Comparison of ENCODE assay signal across 7 cellular contexts in the genomic region with DNA sequence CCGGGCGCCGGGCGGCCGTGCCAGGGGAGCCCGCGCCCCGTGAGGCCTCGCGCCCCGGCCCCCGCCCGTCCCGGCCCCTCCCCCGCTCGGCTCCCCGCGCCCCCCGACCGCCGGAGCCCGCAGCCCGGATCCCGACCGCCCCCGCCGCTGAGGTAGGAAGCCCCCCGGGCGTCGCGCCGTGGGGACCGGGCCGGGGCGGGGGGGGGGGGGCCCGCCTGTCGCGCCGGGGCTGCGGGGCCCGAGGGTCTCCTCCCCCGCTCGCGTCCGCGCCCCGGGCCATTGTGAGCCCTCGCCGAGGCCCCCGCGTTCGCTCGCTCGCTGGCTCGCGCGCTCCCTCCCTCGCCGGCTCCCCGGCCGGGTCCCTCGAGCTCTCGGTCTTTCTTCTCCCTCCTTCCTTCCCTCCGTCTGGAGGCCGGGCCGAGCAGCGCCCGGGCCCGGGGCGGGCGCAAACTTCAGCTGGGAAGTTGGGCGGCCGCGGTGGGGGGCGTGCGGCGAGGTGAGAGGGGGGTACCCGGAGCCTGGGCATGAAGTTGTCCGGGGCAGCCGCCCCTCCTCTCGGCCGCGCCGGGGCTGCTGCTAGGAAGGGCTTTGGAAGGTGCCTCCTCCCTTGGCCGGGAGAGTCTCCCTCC. TPM values are rescaled to one million over a fixed set of nuclear protein-coding genes. Genes with fewer than 3 reads are reported as not detected.
DNase-seq lines count a peak whose midpoint lies in the region; ATAC-seq and TF ChIP-seq lines count a peak whose summit lies in the region.

No MANE protein-coding gene starts in this region.

- H3K27me3 ChIP-seq in H7 (ENCODE audit: control insufficient read depth, insufficient read depth, low read length) (peaks cover 13% of the 10 kb centered on the region), Peyer's patch (no peaks in the 10 kb centered on the region)

- TF ChIP-seq POLR2A in Peyer's patch (IDR thresholded peaks at IDR 0.05) (no peak), GM18505 (IDR thresholded peaks at IDR 0.05; ENCODE audit: borderline replicate concordance, extremely low read depth, insufficient read depth, insufficient read length) (no peak)

- ATAC-seq in GM18505 (IDR thresholded peaks at IDR 0.05; ENCODE audit: unreplicated experiment), result no peak
- ATAC-seq in GM21737 (IDR thresholded peaks at IDR 0.05; ENCODE audit: unreplicated experiment), result no peak

- H3K4me3 ChIP-seq in H7 (ENCODE audit: insufficient read depth, low read depth, low read length) (peak overlapping the region; percentile 67), Peyer's patch (peak overlapping the region; percentile 44 to 77 (median 60)), fibroblast of villous mesenchyme (ENCODE audit: low read depth, low read length) (peak overlapping the region; percentile 85), skeletal muscle cell (ENCODE audit: low read depth, low read length) (peak overlapping the region; percentile 78)

- H3K36me3 ChIP-seq in H7 (replicated peaks; ENCODE audit: control insufficient read depth, insufficient read depth, low read length) (no peaks in the 10 kb centered on the region), Peyer's patch (no peaks in the 10 kb centered on the region)

- peaks cover 0 to 59% (median 22%) of the 10 kb centered on the region in 4 donors for H3K4me1 ChIP-seq in Peyer's patch

- no peak for TF ChIP-seq CTCF in Peyer's patch (IDR thresholded peaks at IDR 0.05)
- TF ChIP-seq CTCF in fibroblast of villous mesenchyme (IDR thresholded peaks at IDR 0.05; ENCODE audit: insufficient read depth, low read depth, low read length), result no peak

- DNase-seq in H7 (peak; percentile 88), Peyer's patch (no peak), fibroblast of villous mesenchyme (ENCODE audit: low read depth) (no peak), skeletal muscle cell (ENCODE audit: low read depth) (no peak), pons (ENCODE audit: low spot score) (no peak)

- H3K9me3 ChIP-seq in Peyer's patch, result no peaks in the 10 kb centered on the region

- H3K27ac ChIP-seq in Peyer's patch, result peak overlapping the region; percentile 72 to 93 (median 78)

RNA-seq across cellular contexts. Expression of a gene that starts 0.3 kb away (rescaled TPM):
- 1.5 and 2.7 TPM in 2 replicates for total RNA-seq in H7 (2014; rRNA removed; shearing (Covaris generic))
- total RNA-seq in Peyer's patch, result 1 to 10 TPM in 3 of 4 donors, under 1 TPM in 1; 0.35 to 3.3 (median 1.7) TPM
- total RNA-seq in fibroblast of villous mesenchyme, result 4.3 and 4.8 TPM in 2 replicates

RNA-seq across cellular contexts. Expression of a gene that starts 34.9 kb away (rescaled TPM):
- 92.3 and 115 TPM in 2 replicates for total RNA-seq in H7 (2014; rRNA removed; shearing (Covaris generic))
- total RNA-seq in Peyer's patch (10 to 100 TPM; 18.2 to 61.4 (median 49.3) TPM), fibroblast of villous mesenchyme (19.9 and 23.5 TPM in 2 replicates)

RNA-seq across cellular contexts. Expression of a gene that starts 43.4 kb away (rescaled TPM):
- 34.7 and 45.0 TPM in 2 replicates for total RNA-seq in H7 (2014; rRNA removed; shearing (Covaris generic))
- total RNA-seq in Peyer's patch, result 10 to 100 TPM in 1 of 4 donors, 1 to 10 TPM in 3; 7.5 to 20.6 (median 8.9) TPM
- total RNA-seq in fibroblast of villous mesenchyme, result 4.7 and 7.7 TPM in 2 replicates

RNA-seq across cellular contexts. Expression of a gene that starts 55.4 kb away (rescaled TPM):
- 3.7 and 4.6 TPM in 2 replicates for total RNA-seq in H7 (2014; rRNA removed; shearing (Covaris generic))
- total RNA-seq in Peyer's patch, result 10 to 100 TPM in 2 of 4 donors, 1 to 10 TPM in 2; 2.1 to 18.2 (median 8.4) TPM
- 133 and 180 TPM in 2 replicates for total RNA-seq in fibroblast of villous mesenchyme
